In the genomic region with DNA sequence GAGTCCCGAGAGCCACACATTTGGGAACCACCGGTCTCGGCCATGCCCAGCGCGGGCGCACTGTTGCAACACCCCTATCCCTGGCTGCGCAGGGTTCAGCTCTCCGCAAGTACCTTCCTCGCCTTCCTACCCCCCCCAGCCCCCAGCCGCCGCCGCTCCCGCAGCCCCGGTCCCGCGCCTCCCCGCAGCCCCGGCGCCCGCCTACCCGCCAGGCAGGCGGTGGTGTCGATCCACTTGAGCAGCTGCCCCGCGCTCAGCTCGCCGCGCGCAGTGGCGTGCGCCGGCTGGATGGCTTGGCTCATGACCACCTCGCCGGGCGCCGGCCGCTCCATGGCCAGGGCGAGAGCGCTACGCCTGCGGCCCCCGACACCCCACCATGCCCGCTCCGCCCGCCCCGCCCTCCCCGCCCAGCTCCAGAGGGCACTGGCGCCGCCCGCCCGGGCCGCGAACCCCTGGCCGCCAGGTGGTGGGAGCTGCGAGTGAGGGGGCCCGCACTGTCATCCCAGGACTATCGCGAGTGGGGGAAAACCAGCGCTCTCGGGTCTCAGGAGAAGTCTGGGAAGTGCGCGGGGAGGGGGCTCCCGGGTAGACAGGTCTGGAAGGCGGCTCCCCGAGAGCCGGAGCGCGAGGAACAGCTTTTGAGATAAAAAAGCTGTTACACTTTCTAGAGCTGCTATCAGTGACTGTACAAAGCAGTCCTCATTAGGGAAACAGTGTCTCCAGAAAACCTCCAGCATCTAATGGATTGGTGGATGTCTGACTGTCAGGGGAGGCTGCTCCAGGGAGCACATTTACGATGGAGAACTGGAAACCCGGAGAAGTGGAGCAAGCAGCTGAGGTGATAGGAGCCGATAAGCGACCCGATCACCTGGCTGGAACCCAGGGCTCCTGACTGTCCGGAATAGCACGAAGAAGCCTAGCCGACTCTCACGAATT, we compare ENCODE assay signal across 8 cellular contexts. TPM values are rescaled to one million over a fixed set of nuclear protein-coding genes. Genes with fewer than 3 reads are reported as not detected.
DNase-seq lines count a peak whose midpoint lies in the region; ATAC-seq and TF ChIP-seq lines count a peak whose summit lies in the region.

ACOT12 (minus strand) TSS at position 352 of the 936 bp plus-strand sequence; CDS start at position 332, 20 bp downstream.

- no peak within 1 kb of the TSS for H2AFZ ChIP-seq in neural cell (ENCODE audit: low read depth, low read length)

- H3K9me3 ChIP-seq in MG63 (peaks cover 6% of the 10 kb centered on the region), neural cell (ENCODE audit: low read length) (no peaks in the 10 kb centered on the region)

- TF ChIP-seq RAD21 in neural cell (conservative IDR thresholded peaks at IDR 0.05): no peak

- H3K9me2 ChIP-seq in neural cell (ENCODE audit: insufficient read depth, low read length): no peaks in the 10 kb centered on the region

- TF ChIP-seq EP300 in neural cell (conservative IDR thresholded peaks at IDR 0.05; ENCODE audit: poor library complexity, severe bottlenecking): no peak

- DNase-seq in AG09309 (ENCODE audit: low read depth): no peak
- DNase-seq in MG63: peak; percentile 50
- DNase-seq in epithelial cell of esophagus (ENCODE audit: low read depth): peak; percentile 25
- DNase-seq in NK-92 (lab: John Stamatoyannopoulos, UW; ENCODE audit: unreplicated experiment): no peak
- DNase-seq in NK-92 treated with Interleukin-12 subunit alpha and Interleukin-12 subunit beta, amount 100 ng/mL, for 24 hours (lab: John Stamatoyannopoulos, UW): no peak

- no peak within 1 kb of the TSS for H3K27ac ChIP-seq in neural cell (ENCODE audit: low read length)

- H3K36me3 ChIP-seq in MG63 (no peaks in the 10 kb centered on the region), neural cell (ENCODE audit: insufficient read depth, low read length) (no peaks in the 10 kb centered on the region)

- H3K79me2 ChIP-seq in neural cell (replicated peaks; ENCODE audit: insufficient read depth, low read length): no peaks in the 10 kb centered on the region

- TF ChIP-seq CTCF in AG09309 (IDR thresholded peaks at IDR 0.05; ENCODE audit: control insufficient read depth, insufficient read depth, low read depth, low read length, missing control alignments) (no peak), epithelial cell of esophagus (IDR thresholded peaks at IDR 0.05; ENCODE audit: insufficient read depth, low read depth, low read length, missing control alignments) (no peak), neural cell (IDR thresholded peaks at IDR 0.05; ENCODE audit: poor library complexity, severe bottlenecking) (no peak)

- H3K9ac ChIP-seq in neural cell (ENCODE audit: low read length): peak within 1 kb of the TSS; percentile 41

- H3K4me3 ChIP-seq in AG09309 (ENCODE audit: control insufficient read depth, low read depth, low read length) (peak within 1 kb of the TSS; percentile 43), MG63 (peak within 1 kb of the TSS; percentile 34), epithelial cell of esophagus (ENCODE audit: low read length) (peak within 1 kb of the TSS; percentile 20), neural cell (ENCODE audit: low read length) (peak within 1 kb of the TSS; percentile 61)

- ATAC-seq in HG03442 (IDR thresholded peaks at IDR 0.05; ENCODE audit: unreplicated experiment): no peak
- no peak for ATAC-seq in GM18502 (IDR thresholded peaks at IDR 0.05; ENCODE audit: poor library complexity, unreplicated experiment)

- H3K27me3 ChIP-seq in MG63 (no peaks in the 10 kb centered on the region), neural cell (ENCODE audit: insufficient read depth, low read depth, low read length) (peaks cover 6% of the 10 kb centered on the region)

- no peak within 1 kb of the TSS for H3K4me2 ChIP-seq in neural cell (ENCODE audit: low read length)

- no peaks in the 10 kb centered on the region for H3F3A ChIP-seq in neural cell (ENCODE audit: insufficient read depth, low read length, poor library complexity, severe bottlenecking)

- no peaks in the 10 kb centered on the region for H4K20me1 ChIP-seq in neural cell (ENCODE audit: insufficient read depth)

TF ChIP-seq in neural cell, 6 proteins besides CTCF, POLR2A, EP300 and RAD21:
- peak; percentile 14 for TF ChIP-seq POLR2AphosphoS5 (IDR thresholded peaks at IDR 0.05)
- TF ChIP-seq, protein P1, sequence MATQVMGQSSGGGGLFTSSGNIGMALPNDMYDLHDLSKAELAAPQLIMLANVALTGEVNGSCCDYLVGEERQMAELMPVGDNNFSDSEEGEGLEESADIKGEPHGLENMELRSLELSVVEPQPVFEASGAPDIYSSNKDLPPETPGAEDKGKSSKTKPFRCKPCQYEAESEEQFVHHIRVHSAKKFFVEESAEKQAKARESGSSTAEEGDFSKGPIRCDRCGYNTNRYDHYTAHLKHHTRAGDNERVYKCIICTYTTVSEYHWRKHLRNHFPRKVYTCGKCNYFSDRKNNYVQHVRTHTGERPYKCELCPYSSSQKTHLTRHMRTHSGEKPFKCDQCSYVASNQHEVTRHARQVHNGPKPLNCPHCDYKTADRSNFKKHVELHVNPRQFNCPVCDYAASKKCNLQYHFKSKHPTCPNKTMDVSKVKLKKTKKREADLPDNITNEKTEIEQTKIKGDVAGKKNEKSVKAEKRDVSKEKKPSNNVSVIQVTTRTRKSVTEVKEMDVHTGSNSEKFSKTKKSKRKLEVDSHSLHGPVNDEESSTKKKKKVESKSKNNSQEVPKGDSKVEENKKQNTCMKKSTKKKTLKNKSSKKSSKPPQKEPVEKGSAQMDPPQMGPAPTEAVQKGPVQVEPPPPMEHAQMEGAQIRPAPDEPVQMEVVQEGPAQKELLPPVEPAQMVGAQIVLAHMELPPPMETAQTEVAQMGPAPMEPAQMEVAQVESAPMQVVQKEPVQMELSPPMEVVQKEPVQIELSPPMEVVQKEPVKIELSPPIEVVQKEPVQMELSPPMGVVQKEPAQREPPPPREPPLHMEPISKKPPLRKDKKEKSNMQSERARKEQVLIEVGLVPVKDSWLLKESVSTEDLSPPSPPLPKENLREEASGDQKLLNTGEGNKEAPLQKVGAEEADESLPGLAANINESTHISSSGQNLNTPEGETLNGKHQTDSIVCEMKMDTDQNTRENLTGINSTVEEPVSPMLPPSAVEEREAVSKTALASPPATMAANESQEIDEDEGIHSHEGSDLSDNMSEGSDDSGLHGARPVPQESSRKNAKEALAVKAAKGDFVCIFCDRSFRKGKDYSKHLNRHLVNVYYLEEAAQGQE (IDR thresholded peaks at IDR 0.05; ENCODE audit: borderline replicate concordance): no peak
- TF ChIP-seq EZH2 (IDR thresholded peaks at IDR 0.05; ENCODE audit: borderline replicate concordance, insufficient read depth, low read length, poor library complexity, severe bottlenecking): no peak
- TF ChIP-seq MXI1 (conservative IDR thresholded peaks at IDR 0.05; ENCODE audit: poor library complexity, severe bottlenecking): no peak
- no peak for TF ChIP-seq TAF1 (IDR thresholded peaks at IDR 0.05; ENCODE audit: low read depth)

RNA-seq across cellular contexts. Expression of gene ACOT12, which starts in this region (rescaled TPM):
- total RNA-seq in MG63 (2014; rRNA removed; shearing (Covaris generic); ENCODE audit: low replicate concordance): not detected in 2 replicates
- polyA plus RNA-seq in neural cell: 1.2 and 3.0 TPM in 2 replicates
- 4.1 and 7.9 TPM in 2 replicates for polyA minus RNA-seq in neural cell

Comparison
In these comparisons a context has a peak if more than half of its experiments do, and no peak if none do; other contexts are left out.
1. Peak in DNase-seq and H3K4me3 ChIP-seq in MG63; RNA of the gene not detected or under 1 TPM.